ENCODE assay signal across 1 cellular context in the genomic region with DNA sequence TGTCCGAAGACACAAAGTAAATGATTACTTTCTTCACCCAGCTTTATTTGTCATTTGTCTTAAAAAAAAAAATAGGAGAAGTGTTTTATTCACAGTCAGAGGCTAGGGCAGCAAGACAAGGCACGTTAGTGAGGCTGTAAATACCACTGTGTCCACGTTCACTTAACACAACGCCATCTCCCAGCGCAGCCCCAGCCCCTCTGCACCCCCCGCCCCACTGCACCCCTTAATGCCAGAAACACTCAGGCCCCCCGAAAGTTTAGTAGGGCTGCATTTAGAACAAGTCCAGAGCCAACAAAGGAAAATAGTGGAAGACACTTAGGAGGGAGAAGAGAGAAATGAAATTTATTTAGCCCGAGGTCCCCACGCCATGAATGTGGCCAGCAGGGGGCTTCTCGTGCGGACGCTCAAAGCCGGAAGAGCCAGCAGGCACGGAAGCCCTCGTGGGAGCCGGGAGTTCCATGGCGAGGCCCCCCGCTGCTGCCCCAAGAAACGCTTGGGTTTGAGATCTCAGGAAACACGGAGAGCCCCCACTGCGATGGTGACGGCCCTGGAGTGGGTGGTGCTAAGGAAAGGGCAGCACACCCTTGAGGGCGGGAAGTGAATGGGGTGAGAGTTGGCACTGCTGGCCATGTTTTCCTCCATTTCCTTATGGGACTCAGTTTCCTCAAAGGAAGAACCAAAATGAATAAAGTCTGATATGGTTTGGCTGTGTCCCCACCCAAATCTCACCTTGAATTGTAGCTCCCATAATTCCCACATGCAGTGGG.
TF ChIP-seq lines count a peak whose summit lies in the region.

No MANE protein-coding gene starts in this region.

TF ChIP-seq in HEK293, 187 proteins besides CTCF, POLR2A, EP300 and RAD21 (continued from another document and continues in another):
- TF ChIP-seq, protein P1, sequence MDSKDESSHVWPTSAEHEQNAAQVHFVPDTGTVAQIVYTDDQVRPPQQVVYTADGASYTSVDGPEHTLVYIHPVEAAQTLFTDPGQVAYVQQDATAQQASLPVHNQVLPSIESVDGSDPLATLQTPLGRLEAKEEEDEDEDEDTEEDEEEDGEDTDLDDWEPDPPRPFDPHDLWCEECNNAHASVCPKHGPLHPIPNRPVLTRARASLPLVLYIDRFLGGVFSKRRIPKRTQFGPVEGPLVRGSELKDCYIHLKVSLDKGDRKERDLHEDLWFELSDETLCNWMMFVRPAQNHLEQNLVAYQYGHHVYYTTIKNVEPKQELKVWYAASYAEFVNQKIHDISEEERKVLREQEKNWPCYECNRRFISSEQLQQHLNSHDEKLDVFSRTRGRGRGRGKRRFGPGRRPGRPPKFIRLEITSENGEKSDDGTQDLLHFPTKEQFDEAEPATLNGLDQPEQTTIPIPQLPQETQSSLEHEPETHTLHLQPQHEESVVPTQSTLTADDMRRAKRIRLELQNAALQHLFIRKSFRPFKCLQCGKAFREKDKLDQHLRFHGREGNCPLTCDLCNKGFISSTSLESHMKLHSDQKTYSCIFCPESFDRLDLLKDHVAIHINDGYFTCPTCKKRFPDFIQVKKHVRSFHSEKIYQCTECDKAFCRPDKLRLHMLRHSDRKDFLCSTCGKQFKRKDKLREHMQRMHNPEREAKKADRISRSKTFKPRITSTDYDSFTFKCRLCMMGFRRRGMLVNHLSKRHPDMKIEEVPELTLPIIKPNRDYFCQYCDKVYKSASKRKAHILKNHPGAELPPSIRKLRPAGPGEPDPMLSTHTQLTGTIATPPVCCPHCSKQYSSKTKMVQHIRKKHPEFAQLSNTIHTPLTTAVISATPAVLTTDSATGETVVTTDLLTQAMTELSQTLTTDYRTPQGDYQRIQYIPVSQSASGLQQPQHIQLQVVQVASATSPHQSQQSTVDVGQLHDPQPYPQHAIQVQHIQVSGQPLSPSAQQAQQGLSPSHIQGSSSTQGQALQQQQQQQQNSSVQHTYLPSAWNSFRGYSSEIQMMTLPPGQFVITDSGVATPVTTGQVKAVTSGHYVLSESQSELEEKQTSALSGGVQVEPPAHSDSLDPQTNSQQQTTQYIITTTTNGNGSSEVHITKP (tag by site-specific recombination; IDR thresholded peaks at IDR 0.05), result peak; percentile 59; the same call in 1 of the 2 replicates
- TF ChIP-seq ZNF555 (tag by site-specific recombination; conservative IDR thresholded peaks at IDR 0.05), result no peak
- no peak for TF ChIP-seq ZNF658 (tag by site-specific recombination; IDR thresholded peaks at IDR 0.05)
- TF ChIP-seq SCRT1 (tag by site-specific recombination; IDR thresholded peaks at IDR 0.05; ENCODE audit: borderline replicate concordance), result no peak
- 0 out of 2 replicates have a peak, but pooled peaks have one; percentile 17 for TF ChIP-seq EGR2 (tag by site-specific recombination; IDR thresholded peaks at IDR 0.05; ENCODE audit: low read depth)
- no peak for TF ChIP-seq OVOL3 (tag by site-specific recombination; IDR thresholded peaks at IDR 0.05)
- TF ChIP-seq, protein P2, sequence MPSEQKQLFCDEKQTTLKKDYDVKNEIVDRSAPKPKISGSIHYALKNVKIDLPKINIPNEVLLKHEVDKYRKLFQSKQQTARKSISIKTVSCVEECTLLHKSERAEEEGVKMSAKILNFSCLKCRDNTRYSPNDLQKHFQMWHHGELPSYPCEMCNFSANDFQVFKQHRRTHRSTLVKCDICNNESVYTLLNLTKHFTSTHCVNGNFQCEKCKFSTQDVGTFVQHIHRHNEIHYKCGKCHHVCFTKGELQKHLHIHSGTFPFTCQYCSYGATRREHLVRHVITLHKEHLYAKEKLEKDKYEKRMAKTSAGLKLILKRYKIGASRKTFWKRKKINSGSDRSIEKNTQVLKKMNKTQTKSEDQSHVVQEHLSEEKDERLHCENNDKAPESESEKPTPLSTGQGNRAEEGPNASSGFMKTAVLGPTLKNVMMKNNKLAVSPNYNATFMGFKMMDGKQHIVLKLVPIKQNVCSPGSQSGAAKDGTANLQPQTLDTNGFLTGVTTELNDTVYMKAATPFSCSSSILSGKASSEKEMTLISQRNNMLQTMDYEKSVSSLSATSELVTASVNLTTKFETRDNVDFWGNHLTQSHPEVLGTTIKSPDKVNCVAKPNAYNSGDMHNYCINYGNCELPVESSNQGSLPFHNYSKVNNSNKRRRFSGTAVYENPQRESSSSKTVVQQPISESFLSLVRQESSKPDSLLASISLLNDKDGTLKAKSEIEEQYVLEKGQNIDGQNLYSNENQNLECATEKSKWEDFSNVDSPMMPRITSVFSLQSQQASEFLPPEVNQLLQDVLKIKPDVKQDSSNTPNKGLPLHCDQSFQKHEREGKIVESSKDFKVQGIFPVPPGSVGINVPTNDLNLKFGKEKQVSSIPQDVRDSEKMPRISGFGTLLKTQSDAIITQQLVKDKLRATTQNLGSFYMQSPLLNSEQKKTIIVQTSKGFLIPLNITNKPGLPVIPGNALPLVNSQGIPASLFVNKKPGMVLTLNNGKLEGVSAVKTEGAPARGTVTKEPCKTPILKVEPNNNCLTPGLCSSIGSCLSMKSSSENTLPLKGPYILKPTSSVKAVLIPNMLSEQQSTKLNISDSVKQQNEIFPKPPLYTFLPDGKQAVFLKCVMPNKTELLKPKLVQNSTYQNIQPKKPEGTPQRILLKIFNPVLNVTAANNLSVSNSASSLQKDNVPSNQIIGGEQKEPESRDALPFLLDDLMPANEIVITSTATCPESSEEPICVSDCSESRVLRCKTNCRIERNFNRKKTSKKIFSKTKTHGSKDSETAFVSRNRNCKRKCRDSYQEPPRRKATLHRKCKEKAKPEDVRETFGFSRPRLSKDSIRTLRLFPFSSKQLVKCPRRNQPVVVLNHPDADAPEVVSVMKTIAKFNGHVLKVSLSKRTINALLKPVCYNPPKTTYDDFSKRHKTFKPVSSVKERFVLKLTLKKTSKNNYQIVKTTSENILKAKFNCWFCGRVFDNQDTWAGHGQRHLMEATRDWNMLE (tag by site-specific recombination; conservative IDR thresholded peaks at IDR 0.05; ENCODE audit: low read depth), result peak; percentile 51; the same call in 1 of the 2 replicates
- TF ChIP-seq, protein P3, sequence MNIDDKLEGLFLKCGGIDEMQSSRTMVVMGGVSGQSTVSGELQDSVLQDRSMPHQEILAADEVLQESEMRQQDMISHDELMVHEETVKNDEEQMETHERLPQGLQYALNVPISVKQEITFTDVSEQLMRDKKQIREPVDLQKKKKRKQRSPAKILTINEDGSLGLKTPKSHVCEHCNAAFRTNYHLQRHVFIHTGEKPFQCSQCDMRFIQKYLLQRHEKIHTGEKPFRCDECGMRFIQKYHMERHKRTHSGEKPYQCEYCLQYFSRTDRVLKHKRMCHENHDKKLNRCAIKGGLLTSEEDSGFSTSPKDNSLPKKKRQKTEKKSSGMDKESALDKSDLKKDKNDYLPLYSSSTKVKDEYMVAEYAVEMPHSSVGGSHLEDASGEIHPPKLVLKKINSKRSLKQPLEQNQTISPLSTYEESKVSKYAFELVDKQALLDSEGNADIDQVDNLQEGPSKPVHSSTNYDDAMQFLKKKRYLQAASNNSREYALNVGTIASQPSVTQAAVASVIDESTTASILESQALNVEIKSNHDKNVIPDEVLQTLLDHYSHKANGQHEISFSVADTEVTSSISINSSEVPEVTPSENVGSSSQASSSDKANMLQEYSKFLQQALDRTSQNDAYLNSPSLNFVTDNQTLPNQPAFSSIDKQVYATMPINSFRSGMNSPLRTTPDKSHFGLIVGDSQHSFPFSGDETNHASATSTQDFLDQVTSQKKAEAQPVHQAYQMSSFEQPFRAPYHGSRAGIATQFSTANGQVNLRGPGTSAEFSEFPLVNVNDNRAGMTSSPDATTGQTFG (tag by site-specific recombination; IDR thresholded peaks at IDR 0.05; ENCODE audit: borderline replicate concordance), result no peak
- TF ChIP-seq ZNF211 (tag by site-specific recombination; IDR thresholded peaks at IDR 0.05; ENCODE audit: low read depth), result no peak
- no peak for TF ChIP-seq ZNF830 (tag by site-specific recombination; IDR thresholded peaks at IDR 0.05; ENCODE audit: low read depth)
- TF ChIP-seq, protein P4, sequence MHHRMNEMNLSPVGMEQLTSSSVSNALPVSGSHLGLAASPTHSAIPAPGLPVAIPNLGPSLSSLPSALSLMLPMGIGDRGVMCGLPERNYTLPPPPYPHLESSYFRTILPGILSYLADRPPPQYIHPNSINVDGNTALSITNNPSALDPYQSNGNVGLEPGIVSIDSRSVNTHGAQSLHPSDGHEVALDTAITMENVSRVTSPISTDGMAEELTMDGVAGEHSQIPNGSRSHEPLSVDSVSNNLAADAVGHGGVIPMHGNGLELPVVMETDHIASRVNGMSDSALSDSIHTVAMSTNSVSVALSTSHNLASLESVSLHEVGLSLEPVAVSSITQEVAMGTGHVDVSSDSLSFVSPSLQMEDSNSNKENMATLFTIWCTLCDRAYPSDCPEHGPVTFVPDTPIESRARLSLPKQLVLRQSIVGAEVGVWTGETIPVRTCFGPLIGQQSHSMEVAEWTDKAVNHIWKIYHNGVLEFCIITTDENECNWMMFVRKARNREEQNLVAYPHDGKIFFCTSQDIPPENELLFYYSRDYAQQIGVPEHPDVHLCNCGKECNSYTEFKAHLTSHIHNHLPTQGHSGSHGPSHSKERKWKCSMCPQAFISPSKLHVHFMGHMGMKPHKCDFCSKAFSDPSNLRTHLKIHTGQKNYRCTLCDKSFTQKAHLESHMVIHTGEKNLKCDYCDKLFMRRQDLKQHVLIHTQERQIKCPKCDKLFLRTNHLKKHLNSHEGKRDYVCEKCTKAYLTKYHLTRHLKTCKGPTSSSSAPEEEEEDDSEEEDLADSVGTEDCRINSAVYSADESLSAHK (tag by site-specific recombination; IDR thresholded peaks at IDR 0.05), result peak; percentile 13; the same call in 1 of the 2 replicates
- no peak for TF ChIP-seq ZNF48 (tag by site-specific recombination; IDR thresholded peaks at IDR 0.05)
- no peak for TF ChIP-seq ZFP41 (tag by site-specific recombination; IDR thresholded peaks at IDR 0.05; ENCODE audit: borderline replicate concordance)
- TF ChIP-seq ZNF266 (tag by site-specific recombination; IDR thresholded peaks at IDR 0.05; ENCODE audit: low read depth), result no peak
- TF ChIP-seq ZNF558 (tag by site-specific recombination; IDR thresholded peaks at IDR 0.05), result no peak
- TF ChIP-seq ZNF394 (tag by site-specific recombination; IDR thresholded peaks at IDR 0.05; ENCODE audit: borderline replicate concordance), result no peak
- TF ChIP-seq, protein P5, sequence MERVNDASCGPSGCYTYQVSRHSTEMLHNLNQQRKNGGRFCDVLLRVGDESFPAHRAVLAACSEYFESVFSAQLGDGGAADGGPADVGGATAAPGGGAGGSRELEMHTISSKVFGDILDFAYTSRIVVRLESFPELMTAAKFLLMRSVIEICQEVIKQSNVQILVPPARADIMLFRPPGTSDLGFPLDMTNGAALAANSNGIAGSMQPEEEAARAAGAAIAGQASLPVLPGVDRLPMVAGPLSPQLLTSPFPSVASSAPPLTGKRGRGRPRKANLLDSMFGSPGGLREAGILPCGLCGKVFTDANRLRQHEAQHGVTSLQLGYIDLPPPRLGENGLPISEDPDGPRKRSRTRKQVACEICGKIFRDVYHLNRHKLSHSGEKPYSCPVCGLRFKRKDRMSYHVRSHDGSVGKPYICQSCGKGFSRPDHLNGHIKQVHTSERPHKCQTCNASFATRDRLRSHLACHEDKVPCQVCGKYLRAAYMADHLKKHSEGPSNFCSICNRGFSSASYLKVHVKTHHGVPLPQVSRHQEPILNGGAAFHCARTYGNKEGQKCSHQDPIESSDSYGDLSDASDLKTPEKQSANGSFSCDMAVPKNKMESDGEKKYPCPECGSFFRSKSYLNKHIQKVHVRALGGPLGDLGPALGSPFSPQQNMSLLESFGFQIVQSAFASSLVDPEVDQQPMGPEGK (tag by site-specific recombination; IDR thresholded peaks at IDR 0.05), result peak; percentile 58
- TF ChIP-seq ZNF776 (tag by site-specific recombination; IDR thresholded peaks at IDR 0.05; ENCODE audit: borderline replicate concordance), result no peak
- peak; percentile 76 for TF ChIP-seq GLIS1 (tag by site-specific recombination; IDR thresholded peaks at IDR 0.05)
- 0 out of 2 replicates have a peak, but pooled peaks have one; percentile 22 for TF ChIP-seq ZBTB48 (tag by site-specific recombination; IDR thresholded peaks at IDR 0.05)
- TF ChIP-seq ZNF548 (tag by site-specific recombination; IDR thresholded peaks at IDR 0.05), result no peak
- TF ChIP-seq ZFP3 (tag by site-specific recombination; IDR thresholded peaks at IDR 0.05; ENCODE audit: low read depth), result no peak
- TF ChIP-seq, protein P6, sequence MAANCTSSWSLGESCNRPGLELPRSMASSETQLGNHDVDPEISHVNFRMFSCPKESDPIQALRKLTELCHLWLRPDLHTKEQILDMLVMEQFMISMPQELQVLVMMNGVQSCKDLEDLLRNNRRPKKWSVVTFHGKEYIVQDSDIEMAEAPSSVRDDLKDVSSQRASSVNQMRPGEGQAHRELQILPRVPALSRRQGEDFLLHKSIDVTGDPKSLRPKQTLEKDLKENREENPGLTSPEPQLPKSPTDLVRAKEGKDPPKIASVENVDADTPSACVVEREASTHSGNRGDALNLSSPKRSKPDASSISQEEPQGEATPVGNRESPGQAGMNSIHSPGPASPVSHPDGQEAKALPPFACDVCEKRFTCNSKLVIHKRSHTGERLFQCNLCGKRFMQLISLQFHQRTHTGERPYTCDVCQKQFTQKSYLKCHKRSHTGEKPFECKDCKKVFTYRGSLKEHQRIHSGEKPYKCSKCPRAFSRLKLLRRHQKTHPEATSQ (tag by site-specific recombination; IDR thresholded peaks at IDR 0.05), result no peak
- TF ChIP-seq ZNF768 (tag by site-specific recombination; IDR thresholded peaks at IDR 0.05), result no peak
- TF ChIP-seq ZNF221 (tag by site-specific recombination; IDR thresholded peaks at IDR 0.05; ENCODE audit: borderline replicate concordance), result no peak
- TF ChIP-seq, protein P7, sequence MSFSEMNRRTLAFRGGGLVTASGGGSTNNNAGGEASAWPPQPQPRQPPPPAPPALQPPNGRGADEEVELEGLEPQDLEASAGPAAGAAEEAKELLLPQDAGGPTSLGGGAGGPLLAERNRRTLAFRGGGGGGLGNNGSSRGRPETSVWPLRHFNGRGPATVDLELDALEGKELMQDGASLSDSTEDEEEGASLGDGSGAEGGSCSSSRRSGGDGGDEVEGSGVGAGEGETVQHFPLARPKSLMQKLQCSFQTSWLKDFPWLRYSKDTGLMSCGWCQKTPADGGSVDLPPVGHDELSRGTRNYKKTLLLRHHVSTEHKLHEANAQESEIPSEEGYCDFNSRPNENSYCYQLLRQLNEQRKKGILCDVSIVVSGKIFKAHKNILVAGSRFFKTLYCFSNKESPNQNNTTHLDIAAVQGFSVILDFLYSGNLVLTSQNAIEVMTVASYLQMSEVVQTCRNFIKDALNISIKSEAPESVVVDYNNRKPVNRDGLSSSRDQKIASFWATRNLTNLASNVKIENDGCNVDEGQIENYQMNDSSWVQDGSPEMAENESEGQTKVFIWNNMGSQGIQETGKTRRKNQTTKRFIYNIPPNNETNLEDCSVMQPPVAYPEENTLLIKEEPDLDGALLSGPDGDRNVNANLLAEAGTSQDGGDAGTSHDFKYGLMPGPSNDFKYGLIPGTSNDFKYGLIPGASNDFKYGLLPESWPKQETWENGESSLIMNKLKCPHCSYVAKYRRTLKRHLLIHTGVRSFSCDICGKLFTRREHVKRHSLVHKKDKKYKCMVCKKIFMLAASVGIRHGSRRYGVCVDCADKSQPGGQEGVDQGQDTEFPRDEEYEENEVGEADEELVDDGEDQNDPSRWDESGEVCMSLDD (tag by site-specific recombination; IDR thresholded peaks at IDR 0.05), result peak; percentile 40; the same call in 1 of the 2 replicates
- TF ChIP-seq YY1 (tag by site-specific recombination; IDR thresholded peaks at IDR 0.05), result peak; percentile 66
- TF ChIP-seq ZNF433 (tag by site-specific recombination; IDR thresholded peaks at IDR 0.05; ENCODE audit: low read depth), result no peak
